Comparison of ENCODE assay signal across 8 cellular contexts in genomic region chrX:43559643-43560042, GRCh38.
DNase-seq lines count a peak whose midpoint lies in the region; ATAC-seq and TF ChIP-seq lines count a peak whose summit lies in the region.

No MANE protein-coding gene starts in this region.

- no peak for DNase-seq in GM12864 (ENCODE audit: low read depth)
- DNase-seq in NCI-H128 (lab: John Stamatoyannopoulos, UW; ENCODE audit: unreplicated experiment): peak; percentile 2
- DNase-seq in activated CD4-positive, alpha-beta T cell treated with anti-CD3 and anti-CD28 coated beads for 48 hours: peak; percentile 43
- peak; percentile 53 for DNase-seq in epithelial cell of esophagus (ENCODE audit: low read depth)
- peak; percentile 43 for DNase-seq in mucosa of gallbladder (ENCODE audit: low spot score)
- no peak for DNase-seq in upper lobe of right lung
- DNase-seq in posterior vena cava (ENCODE audit: low spot score): no peak
- no peak for DNase-seq in omental fat pad (ENCODE audit: low spot score)

- TF ChIP-seq CTCF in GM12864 (IDR thresholded peaks at IDR 0.05; ENCODE audit: low read depth, low read length, missing control alignments) (peak; percentile 32), epithelial cell of esophagus (IDR thresholded peaks at IDR 0.05; ENCODE audit: insufficient read depth, low read depth, low read length, missing control alignments) (peak; percentile 74), upper lobe of right lung (IDR thresholded peaks at IDR 0.05) (peak; percentile 59), omental fat pad (IDR thresholded peaks at IDR 0.05) (no peak)

- H3K27me3 ChIP-seq in upper lobe of right lung: no peaks in the 10 kb centered on the region

- ATAC-seq in upper lobe of right lung (peak; percentile 86), omental fat pad (ENCODE audit: low FRiP score) (no peak)

- no peak overlapping the region for H3K4me3 ChIP-seq in GM12864 (ENCODE audit: low read depth, low read length)
- no peak overlapping the region for H3K4me3 ChIP-seq in epithelial cell of esophagus (ENCODE audit: low read length)
- H3K4me3 ChIP-seq in upper lobe of right lung: no peak overlapping the region

- no peaks in the 10 kb centered on the region for H3K36me3 ChIP-seq in upper lobe of right lung

- intact Hi-C loops in upper lobe of right lung (cut with DNase I): loop anchor here (5.0 kb wide), 1 partner anchor 193 kb away; no protein-coding TSS in a partner anchor
- intact Hi-C loops in posterior vena cava (cut with DNase I): loop anchor here in 1 of 2 donors (5.0 kb wide), 1 partner anchor 193 kb away; no protein-coding TSS in a partner anchor

- no peak overlapping the region for H3K27ac ChIP-seq in upper lobe of right lung

- H3K9me3 ChIP-seq in upper lobe of right lung: no peaks in the 10 kb centered on the region

- H3K4me1 ChIP-seq in upper lobe of right lung: no peaks in the 10 kb centered on the region

Comparison
In these comparisons a context has a peak if more than half of its experiments do, and no peak if none do; other contexts are left out.
1. DNase-seq: peak in NCI-H128 (single experiment), activated CD4-positive, alpha-beta T cell treated with anti-CD3 and anti-CD28 coated beads for 48 hours (single experiment), epithelial cell of esophagus (single experiment) and mucosa of gallbladder (single experiment); none in GM12864 (single experiment), upper lobe of right lung (single experiment), posterior vena cava (single experiment) and omental fat pad (single experiment).
2. CTCF ChIP-seq: peak in GM12864 (single experiment), epithelial cell of esophagus (single experiment) and upper lobe of right lung (single experiment); none in omental fat pad (0 of 3).